Comparison of ENCODE assay signal across 1 cellular context in genomic region chr19:1417681-1418493, GRCh38.
TF ChIP-seq lines count a peak whose summit lies in the region.

No MANE protein-coding gene starts in this region.

TF ChIP-seq in GM23338, 12 proteins besides CTCF, POLR2A, EP300 and RAD21 (continued from another document):
- no peak for TF ChIP-seq REST (IDR thresholded peaks at IDR 0.05; ENCODE audit: unreplicated experiment)
- no peak for TF ChIP-seq ZNF462 (CRISPR knock-in tag; IDR thresholded peaks at IDR 0.05)
